In the genomic region with DNA sequence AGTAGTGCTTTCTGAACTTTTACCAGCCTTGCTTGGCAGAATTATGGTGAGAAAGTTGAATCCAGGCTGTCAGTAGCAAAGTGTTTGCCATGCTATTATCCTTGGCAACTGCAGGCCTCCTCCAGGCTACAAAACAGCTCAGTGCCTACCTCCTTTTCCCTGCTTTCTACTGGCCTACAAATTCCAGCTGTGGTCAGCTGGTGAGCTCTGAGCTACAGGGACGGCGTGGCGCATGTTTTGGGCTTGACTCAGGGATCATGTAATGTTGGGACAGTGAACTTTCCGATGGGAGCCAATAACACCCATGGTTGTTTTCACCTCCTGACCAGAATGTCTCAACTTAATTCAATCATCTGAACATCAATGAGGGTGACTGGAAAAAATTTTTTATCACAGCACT, we compare ENCODE assay signal across 11 cellular contexts.
DNase-seq lines count a peak whose midpoint lies in the region; ATAC-seq and TF ChIP-seq lines count a peak whose summit lies in the region.
"Had no signal": no experiment of that assay in that cellular context is flagged by ENCODE, and none has a peak within 500 bp of the region (broad histone marks: within the 10 kb centered on the region; RNA-seq: fewer than 3 reads in every experiment).

No MANE protein-coding gene starts in this region.

- H3K36me3 ChIP-seq in gastroesophageal sphincter = no peaks in the 10 kb centered on the region
- H3K36me3 ChIP-seq: Peyer's patch had no signal

- no peak overlapping the region for H3K4me3 ChIP-seq in gastroesophageal sphincter
- H3K4me3 ChIP-seq: Peyer's patch had no signal

- no peaks in the 10 kb centered on the region for H3K9me3 ChIP-seq in gastroesophageal sphincter
- H3K9me3 ChIP-seq: Peyer's patch had no signal

- TF ChIP-seq CTCF in VCaP (conservative IDR thresholded peaks at IDR 0.05) (no peak), gastroesophageal sphincter (IDR thresholded peaks at IDR 0.05) (no peak)

- peak; percentile 92 for ATAC-seq in gastroesophageal sphincter
- ATAC-seq in HG03378 (IDR thresholded peaks at IDR 0.05; ENCODE audit: unreplicated experiment) = no peak
- no peak for ATAC-seq in GM19467 (IDR thresholded peaks at IDR 0.05; ENCODE audit: unreplicated experiment)
- ATAC-seq: effector memory CD8-positive, alpha-beta T cell had no signal

- DNase-seq in EH (ENCODE audit: low read depth) = peak; percentile 99
- peak; percentile 81 for DNase-seq in renal cortical epithelial cell (ENCODE audit: low read depth)
- no peak for DNase-seq in NCI-H524 treated with DMSO at 0.1 percent for 48 hours (lab: John Stamatoyannopoulos, UW)
- DNase-seq in NCI-H2107 (lab: John Stamatoyannopoulos, UW) = no peak
- DNase-seq: effector memory CD8-positive, alpha-beta T cell; naive B cell had no signal

- H3K4me1 ChIP-seq in gastroesophageal sphincter = peaks cover 0 to 24% (median 9%) of the 10 kb centered on the region in 3 donors
- H3K4me1 ChIP-seq: Peyer's patch had no signal

- H3K27ac ChIP-seq in VCaP (peak overlapping the region; percentile 6; the same call in 1 of the 2 replicates), gastroesophageal sphincter (peak overlapping the region in 3 of 4 donors; percentile 54 to 66 (median 57))

- 63 to 76% methylated on average over 3 to 4 of the region's 4 CpGs for WGBS in gastroesophageal sphincter (ENCODE audit: low coverage in 1 of 2), 2 donors

- TF ChIP-seq POLR2A in gastroesophageal sphincter (IDR thresholded peaks at IDR 0.05) = no peak

- H3K27me3 ChIP-seq in gastroesophageal sphincter = no peaks in the 10 kb centered on the region
- H3K27me3 ChIP-seq: Peyer's patch had no signal

- no peak for TF ChIP-seq EP300 in gastroesophageal sphincter (IDR thresholded peaks at IDR 0.05)

Comparison
In these comparisons a context has a peak if more than half of its experiments do, and no peak if none do; other contexts are left out.
1. DNase-seq: peak in EH (single experiment) and renal cortical epithelial cell (single experiment); none in NCI-H524 treated with DMSO at 0.1 percent for 48 hours (single experiment) and NCI-H2107 (single experiment).